ENCODE assay signal across 13 cellular contexts in the genomic region with DNA sequence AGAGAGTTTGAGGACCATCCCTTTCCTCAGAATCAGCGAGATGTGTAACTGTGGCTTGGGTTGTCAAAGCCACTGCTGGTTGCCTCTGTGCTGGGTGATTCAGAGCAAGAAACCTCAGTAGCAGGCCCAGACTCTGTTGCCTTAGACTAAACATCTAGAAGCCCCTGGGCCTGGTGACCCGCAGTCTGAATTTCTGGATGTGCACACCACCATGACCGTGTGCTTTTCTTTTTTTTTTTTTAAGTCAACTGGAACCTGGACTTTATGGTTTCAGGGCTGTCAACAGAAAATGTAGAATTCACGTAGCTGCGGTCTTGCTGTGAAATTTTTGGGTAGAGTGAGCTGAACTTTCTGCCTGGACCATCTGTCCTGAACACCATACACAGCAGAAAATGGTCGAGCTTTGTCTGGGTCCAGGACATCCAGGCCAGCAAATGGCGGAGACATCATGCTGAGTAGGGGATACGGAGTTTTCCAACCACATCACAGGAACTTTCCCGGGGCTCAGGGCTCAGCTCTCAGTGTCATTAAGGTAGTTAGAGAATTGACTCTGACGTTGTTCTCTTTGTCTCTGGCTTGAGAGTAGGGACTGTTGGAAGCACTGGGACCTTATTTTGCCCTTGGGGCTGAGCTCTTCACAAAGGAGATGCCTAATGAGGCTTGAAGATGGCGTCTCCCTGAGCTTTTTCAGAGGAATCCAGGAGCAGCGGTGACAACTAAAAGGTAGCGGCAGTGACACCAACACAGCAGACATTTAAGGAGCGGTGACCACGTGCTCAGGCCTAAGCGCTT. TPM values are rescaled to one million over a fixed set of nuclear protein-coding genes. Genes with fewer than 3 reads are reported as not detected.
A peak's percentile ranks its signal among the peaks of the same experiment; 100 is the strongest.
DNase-seq lines count a peak whose midpoint lies in the region; ATAC-seq lines count a peak whose summit lies in the region.
"Had no signal": no experiment of that assay in that cellular context is flagged by ENCODE, and none has a peak within 500 bp of the region (broad histone marks: within the 10 kb centered on the region; RNA-seq: fewer than 3 reads in every experiment).

No MANE protein-coding gene starts in this region.

- no peak for DNase-seq in effector memory CD8-positive, alpha-beta T cell
- DNase-seq in NCI-H226 (no peak), AG20443 (ENCODE audit: low spot score) (no peak), NCI-H187 treated with DMSO at 0.1 percent for 48 hours (lab: John Stamatoyannopoulos, UW) (no peak)
- DNase-seq: gastrocnemius medialis, lower lobe of right lung, NCI-H1930, SHP77 had no signal

- no peaks in the 10 kb centered on the region for H3K27me3 Mint-ChIP-seq in effector memory CD8-positive, alpha-beta T cell

- ATAC-seq in GM18511 (IDR thresholded peaks at IDR 0.05; ENCODE audit: unreplicated experiment) (peak; percentile 73), GM19468 (IDR thresholded peaks at IDR 0.05; ENCODE audit: extremely low read depth, unreplicated experiment) (peak; percentile 25), HG03108 (IDR thresholded peaks at IDR 0.05; ENCODE audit: unreplicated experiment) (peak; percentile 70), esophagus mucosa (no peak)
- peak; percentile 54 for ATAC-seq in effector memory CD8-positive, alpha-beta T cell (replicated peaks)
- ATAC-seq: gastrocnemius medialis, lower lobe of right lung had no signal

- peaks cover 11 to 27% of the 10 kb centered on the region in 2 donors for H3K4me1 Mint-ChIP-seq in effector memory CD8-positive, alpha-beta T cell (ENCODE audit: low read depth in 2 of 2)

- H3K9me3 Mint-ChIP-seq in effector memory CD8-positive, alpha-beta T cell, result no peaks in the 10 kb centered on the region

- H3K4me3 Mint-ChIP-seq in effector memory CD8-positive, alpha-beta T cell, result no peak overlapping the region

- H3K36me3 Mint-ChIP-seq in effector memory CD8-positive, alpha-beta T cell (ENCODE audit: insufficient read depth), result peaks cover 3% of the 10 kb centered on the region

- H3K27ac Mint-ChIP-seq in effector memory CD8-positive, alpha-beta T cell, result peak overlapping the region; percentile 77 to 81

RNA-seq across cellular contexts. Expression of a gene that starts 23.0 kb away (rescaled TPM):
- 0.84 TPM for total RNA-seq in esophagus mucosa
- total RNA-seq: HT1080 had no signal
